20 cellular contexts compared by ENCODE assay signal in the genomic region with DNA sequence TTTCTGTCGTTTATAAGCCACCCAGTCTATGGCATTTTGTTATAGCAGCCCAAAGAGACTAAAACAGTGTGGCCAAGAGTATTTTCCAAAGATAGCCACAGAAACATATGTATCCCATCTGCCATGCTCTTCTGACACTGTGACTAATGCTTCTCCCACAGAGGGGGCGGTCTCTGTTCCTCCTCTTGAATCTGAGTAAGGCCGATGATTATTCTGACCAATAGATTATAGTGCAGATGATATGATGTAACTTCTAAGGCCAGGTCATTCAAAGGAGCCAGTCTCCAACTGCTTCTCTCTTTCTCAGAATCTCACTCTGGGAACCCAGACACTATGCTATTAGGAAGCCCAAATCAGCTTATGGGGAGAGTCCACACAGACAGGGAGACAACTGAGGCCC.
DNase-seq lines count a peak whose midpoint lies in the region; ATAC-seq and TF ChIP-seq lines count a peak whose summit lies in the region.
"Had no signal": no experiment of that assay in that cellular context is flagged by ENCODE, and none has a peak within 500 bp of the region (broad histone marks: within the 10 kb centered on the region; RNA-seq: fewer than 3 reads in every experiment).

No MANE protein-coding gene starts in this region.

- TF ChIP-seq POLR2A in testis (IDR thresholded peaks at IDR 0.05), result no peak

- no peaks in the 10 kb centered on the region for H3K9me3 ChIP-seq in testis
- H3K9me3 ChIP-seq in A673 (ENCODE audit: low read depth, low read length, poor library complexity, severe bottlenecking), result no peaks in the 10 kb centered on the region
- H3K9me3 ChIP-seq: Caco-2, neutrophil, tibial nerve had no signal

- H3K4me1 ChIP-seq in testis (no peaks in the 10 kb centered on the region), A673 (ENCODE audit: insufficient read depth, low read length, poor library complexity, severe bottlenecking) (no peaks in the 10 kb centered on the region)
- H3K4me1 ChIP-seq: Caco-2, tibial nerve had no signal

- H3K4me3 ChIP-seq in AG10803 (ENCODE audit: low read length) (no peak overlapping the region), fibroblast of pulmonary artery (replicated peaks; ENCODE audit: low read depth, low read length) (no peak overlapping the region), testis (no peak overlapping the region), A673 (ENCODE audit: low read depth, low read length, poor library complexity, severe bottlenecking) (no peak overlapping the region)
- H3K4me3 ChIP-seq: lung, tibial nerve had no signal

- 80 to 83% methylated on average over 2 to 3 of the region's 3 CpGs for WGBS in testis, 2 donors

- no peak for TF ChIP-seq CTCF in AG10803 (conservative IDR thresholded peaks at IDR 0.05; ENCODE audit: low read length)
- TF ChIP-seq CTCF in fibroblast of pulmonary artery (IDR thresholded peaks at IDR 0.05; ENCODE audit: low read length, missing control alignments), result no peak
- no peak for TF ChIP-seq CTCF in testis (IDR thresholded peaks at IDR 0.05)
- no peak for TF ChIP-seq CTCF in A673 (conservative IDR thresholded peaks at IDR 0.05; ENCODE audit: low read depth, low read length)

- POLR2A ChIA-PET in A673 (lab: Charles Lee; ENCODE audit: low non-redundant PET), result no interaction called here

- peak; percentile 69 for DNase-seq in AG10803 (ENCODE audit: low read depth)
- DNase-seq in GOT3 (lab: John Stamatoyannopoulos, UW), result peak; percentile 9
- peak; percentile 46 for DNase-seq in RKO (ENCODE audit: low spot score)
- peak; percentile 53 for DNase-seq in fibroblast of pulmonary artery (ENCODE audit: low read depth)
- DNase-seq in testis, result no peak
- no peak for DNase-seq in A673 (ENCODE audit: low spot score)
- no peak for DNase-seq in OCI-M2 (lab: John Stamatoyannopoulos, UW; ENCODE audit: unreplicated experiment)
- DNase-seq: activated CD8-positive, alpha-beta memory T cell treated with anti-CD3 and anti-CD28 coated beads for 24 hours; amygdala; Caco-2; dermis blood vessel endothelial cell; NCI-H1092 treated with DMSO at 0.1 percent for 48 hours; stimulated activated CD4-positive, alpha-beta T cell treated with anti-CD3 and anti-CD28 coated beads, Interleukin-4, amount 100 ng/mL, for 4 hours; SW 1271 had no signal

- H3K36me3 ChIP-seq in testis (ENCODE audit: low read depth, missing control alignments), result no peaks in the 10 kb centered on the region
- H3K36me3 ChIP-seq in A673 (ENCODE audit: insufficient read depth, low read length, poor library complexity, severe bottlenecking), result no peaks in the 10 kb centered on the region
- H3K36me3 ChIP-seq: neutrophil, tibial nerve had no signal

- H3K27ac ChIP-seq in testis (no peak overlapping the region), A673 (ENCODE audit: low read depth, low read length, poor library complexity, severe bottlenecking) (no peak overlapping the region)
- H3K27ac ChIP-seq: neutrophil, tibial nerve had no signal

- no TSS peak for BruUV-seq in A673 (replicated peaks; lab: Mats Ljungman, UMichigan)

- CTCF ChIA-PET in A673 (lab: Charles Lee), result no interaction called here

- H3K27me3 ChIP-seq in testis (no peaks in the 10 kb centered on the region), A673 (replicated peaks; ENCODE audit: insufficient read depth, low read depth, low read length, poor library complexity) (no peaks in the 10 kb centered on the region)
- H3K27me3 ChIP-seq: neutrophil, tibial nerve had no signal

- intact Hi-C loops in testis (cut with DNase I; ENCODE audit: low total_unique reads), result no loop called here
- intact Hi-C loops in A673 (cut with micrococcal nuclease; ENCODE audit: unreplicated experiment), result no loop called here

- ATAC-seq in HG03442 (IDR thresholded peaks at IDR 0.05; ENCODE audit: unreplicated experiment), result no peak
- ATAC-seq: sciatic nerve, WTC11 had no signal

Comparison
In these comparisons a context has a peak if more than half of its experiments do, and no peak if none do; other contexts are left out.
1. DNase-seq: peak in AG10803 (single experiment), GOT3 (single experiment), RKO (single experiment) and fibroblast of pulmonary artery (single experiment); none in testis (single experiment), A673 (single experiment) and OCI-M2 (single experiment).